In the genomic region with DNA sequence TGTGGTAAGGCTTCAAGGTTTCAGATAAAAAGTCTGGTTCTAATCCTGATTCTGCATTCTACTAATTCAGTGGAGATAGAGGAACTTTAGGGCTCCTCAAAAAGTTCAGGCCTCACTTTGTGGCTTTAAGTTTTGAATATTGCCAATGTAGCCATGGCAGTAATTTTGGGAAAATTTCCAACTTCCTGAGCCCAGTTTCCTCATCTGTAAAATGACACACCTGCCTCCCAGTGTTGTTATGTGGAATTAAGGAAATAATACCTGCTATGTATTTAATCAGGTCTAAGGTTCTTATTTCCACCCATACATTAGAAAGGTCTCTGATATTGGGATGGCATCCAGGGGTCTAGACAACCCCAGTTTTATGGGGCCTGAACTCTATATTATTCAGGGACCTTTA, we compare ENCODE assay signal across 15 cellular contexts.
"Had no signal": no experiment of that assay in that cellular context is flagged by ENCODE, and none has a peak within 500 bp of the region (broad histone marks: within the 10 kb centered on the region; RNA-seq: fewer than 3 reads in every experiment).

No MANE protein-coding gene starts in this region.

- H3K4me3 ChIP-seq: esophagus squamous epithelium, heart left ventricle, suprapubic skin had no signal

- H3K27me3 ChIP-seq: brain microvascular endothelial cell, heart left ventricle had no signal

- DNase-seq: activated CD4-positive, alpha-beta memory T cell treated with anti-CD3 and anti-CD28 coated beads for 36 hours; activated CD4-positive, CD25-positive, alpha-beta regulatory T cell treated with anti-CD3 and anti-CD28 coated beads, Interleukin-2, amount 50 U/mL, for 72 hours; activated gamma-delta T cell; activated T-cell treated with anti-CD3 and anti-CD28 coated beads, Interleukin-2, amount 50 U/mL, for 48 hours; brain microvascular endothelial cell; esophagus squamous epithelium; foreskin fibroblast; heart left ventricle; occipital lobe; stimulated activated CD4-positive, alpha-beta T cell treated with anti-CD3 and anti-CD28 coated beads, Interleukin-2, amount 100 ng/mL, for 48 hours; stimulated activated CD8-positive, alpha-beta memory T cell treated with anti-CD3 and anti-CD28 coated beads, Interleukin-4, amount 100 ng/mL, for 48 hours; stimulated activated naive CD8-positive, alpha-beta T cell treated with anti-CD3 and anti-CD28 coated beads, Interleukin-15, Interleukin-2, amounts not matched to agents 100 U/mL and 50 U/mL, for 24 hours had no signal

- H3K27ac ChIP-seq: brain microvascular endothelial cell, esophagus squamous epithelium, suprapubic skin had no signal

- H3K36me3 ChIP-seq: brain microvascular endothelial cell, esophagus squamous epithelium, heart left ventricle, suprapubic skin had no signal

- ATAC-seq: heart left ventricle; left lobe of liver; sciatic nerve; stimulated activated naive CD8-positive, alpha-beta T cell treated with anti-CD3 and anti-CD28 coated beads, Interleukin-15, Interleukin-2, amounts not matched to agents 100 U/mL and 50 U/mL, for 24 hours had no signal
